ENCODE assay signal across 14 cellular contexts in the genomic region with DNA sequence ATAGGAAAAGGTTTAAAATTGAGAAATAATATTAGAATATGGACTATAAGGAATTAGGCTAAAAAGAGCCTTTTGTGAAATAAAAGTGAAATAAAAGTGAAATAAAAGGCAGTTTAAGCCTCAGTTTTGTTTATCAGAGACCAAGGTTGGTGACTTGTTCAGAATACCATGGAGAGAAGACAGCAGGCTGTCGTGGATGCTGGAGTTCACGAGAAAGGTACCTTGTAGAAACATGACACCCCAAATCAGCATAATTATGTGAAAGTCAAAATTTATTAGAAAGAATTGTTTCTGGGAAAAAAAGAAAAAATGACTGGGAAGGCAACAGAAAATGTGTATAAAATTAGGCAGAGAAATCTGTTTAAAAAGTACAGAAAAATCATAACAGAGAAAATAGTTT. TPM values are rescaled to one million over a fixed set of nuclear protein-coding genes. Genes with fewer than 3 reads are reported as not detected.
DNase-seq lines count a peak whose midpoint lies in the region; ATAC-seq, FAIRE-seq and TF ChIP-seq lines count a peak whose summit lies in the region.
"Had no signal": no experiment of that assay in that cellular context is flagged by ENCODE, and none has a peak within 500 bp of the region (broad histone marks: within the 10 kb centered on the region; RNA-seq: fewer than 3 reads in every experiment).

No MANE protein-coding gene starts in this region.

- peaks cover 26% of the 10 kb centered on the region for H3K4me1 ChIP-seq in A549

- H3K4me2 ChIP-seq in A549 = no peak overlapping the region; the same call in 2 of the 3 replicates

- no peak for TF ChIP-seq CTCF in A549 (IDR thresholded peaks at IDR 0.05)
- no peak for TF ChIP-seq CTCF in fibroblast of pulmonary artery (IDR thresholded peaks at IDR 0.05; ENCODE audit: low read length, missing control alignments)

- H3K4me3 ChIP-seq in A549 (no peak overlapping the region), fibroblast of pulmonary artery (replicated peaks; ENCODE audit: low read depth, low read length) (peak overlapping the region; percentile 38)
- H3K4me3 ChIP-seq: spleen, thyroid gland had no signal

- 91% methylated on average over 2 of the region's 2 CpGs for WGBS in A549 (ENCODE audit: missing lambda C conversion rate)

- peak overlapping the region; percentile 17 to 69 (median 48) for H3K4me3 Mint-ChIP-seq in T-cell

- CTCF ChIA-PET in A549 (lab: Yijun Ruan, JAX) = no interaction called here
- CTCF ChIA-PET in T-cell (lab: Charles Lee) = no interaction called here

- H3K27ac Mint-ChIP-seq in T-cell = peak overlapping the region; percentile 80 to 87
- H3K27ac Mint-ChIP-seq: activated naive CD4-positive, alpha-beta T cell treated with anti-CD3 and anti-CD28 coated beads, Interleukin-2, amount 50 U/mL, for 72 hours had no signal

- no peaks in the 10 kb centered on the region for H3K36me3 Mint-ChIP-seq in T-cell
- H3K36me3 Mint-ChIP-seq: activated naive CD4-positive, alpha-beta T cell treated with anti-CD3 and anti-CD28 coated beads, Interleukin-2, amount 50 U/mL, for 72 hours had no signal

- no peaks in the 10 kb centered on the region for H3K9me3 ChIP-seq in A549
- H3K9me3 ChIP-seq: spleen, thyroid gland had no signal

- DNase-seq in A549 (ENCODE audit: low read depth in 1 of 2, low spot score in 1 of 2) (no peak), GM12891 (ENCODE audit: insufficient read length, low spot score) (no peak), T-cell (no peak), fibroblast of pulmonary artery (ENCODE audit: low read depth) (no peak), posterior vena cava (ENCODE audit: low spot score) (no peak), frontal cortex (ENCODE audit: low spot score in 2 of 2) (no peak), NCI-H345 treated with DMSO at 0.1 percent for 48 hours (lab: John Stamatoyannopoulos, UW; ENCODE audit: unreplicated experiment) (no peak)
- DNase-seq: NCI-H1436, NCI-H510A treated with DMSO at 0.1 percent for 48 hours, occipital lobe, spleen, thyroid gland had no signal

- H3K9me3 Mint-ChIP-seq in T-cell = no peaks in the 10 kb centered on the region
- H3K9me3 Mint-ChIP-seq: activated naive CD4-positive, alpha-beta T cell treated with anti-CD3 and anti-CD28 coated beads, Interleukin-2, amount 50 U/mL, for 72 hours had no signal

- ATAC-seq in A549 (no peak), T-cell (replicated peaks in 1 of 4) (no peak), HG03571 (IDR thresholded peaks at IDR 0.05; ENCODE audit: unreplicated experiment) (no peak)
- ATAC-seq: activated naive CD4-positive, alpha-beta T cell treated with anti-CD3 and anti-CD28 coated beads, Interleukin-2, amount 50 U/mL, for 72 hours had no signal

- TF ChIP-seq RAD21 in A549 (conservative IDR thresholded peaks at IDR 0.05 in 1 of 2, IDR thresholded peaks at IDR 0.05 in 1 of 2) = no peak

- TF ChIP-seq EP300 in A549 (IDR thresholded peaks at IDR 0.05) = no peak

- H3K4me1 Mint-ChIP-seq in T-cell = peaks cover 27 to 36% (median 28%) of the 10 kb centered on the region in 3 donors

- FAIRE-seq in A549 (lab: Jason Lieb, UNC) (no peak), GM12891 (lab: Jason Lieb, UNC) (peak; percentile 62), frontal cortex (lab: Jason Lieb, UNC) (no peak)

- TF ChIP-seq POLR2A in A549 (IDR thresholded peaks at IDR 0.05; ENCODE audit: low read length) (no peak), GM12891 (IDR thresholded peaks at IDR 0.05; ENCODE audit: low read depth, low read length) (no peak)

- peaks cover 0 to 18% of the 10 kb centered on the region in 2 donors for H3K27me3 Mint-ChIP-seq in T-cell

- intact Hi-C loops in posterior vena cava (cut with DNase I) = no loop called here

- peak overlapping the region; percentile 59 to 61 for H3K27ac ChIP-seq in A549

- POLR2A ChIA-PET in A549 (lab: Yijun Ruan, JAX) (no interaction called here), T-cell (lab: Charles Lee) (no interaction called here)

TF ChIP-seq in A549, 52 proteins besides CTCF, POLR2A, EP300 and RAD21:
- TF ChIP-seq MAZ (IDR thresholded peaks at IDR 0.05; ENCODE audit: borderline replicate concordance, low read depth, low read length) (no peak), NPAS2 (CRISPR knock-in tag; IDR thresholded peaks at IDR 0.05; ENCODE audit: borderline replicate concordance) (no peak), GATA3 (IDR thresholded peaks at IDR 0.05; ENCODE audit: borderline replicate concordance) (no peak), HOXB5 (CRISPR knock-in tag; IDR thresholded peaks at IDR 0.05) (no peak), RCOR1 (IDR thresholded peaks at IDR 0.05; ENCODE audit: low read depth, low read length) (no peak), HDAC2 (IDR thresholded peaks at IDR 0.05) (no peak)

TF ChIP-seq in GM12891, 5 proteins besides CTCF, POLR2A, EP300 and RAD21:
- TF ChIP-seq PAX5 (IDR thresholded peaks at IDR 0.05; ENCODE audit: insufficient read depth, low read length, severe bottlenecking) = no peak
- 0 out of 2 replicates have a peak, but pooled peaks have one; percentile 25 for TF ChIP-seq POLR2AphosphoS5 (IDR thresholded peaks at IDR 0.05; ENCODE audit: low read depth, low read length)
TF ChIP-seq in GM12891: peak in this region for 1.

RNA-seq across cellular contexts. Expression of a gene that starts 46.5 kb away (rescaled TPM):
- polyA plus RNA-seq in A549 (2011; rRNA removed) (25.7 and 27.6 TPM in 2 replicates), A549 (2017; fragmentation: RNase III; extraction: RNeasy Plus Mini Kit Qiagen cat#74134 plus additional on column Dnase treatment) (19.1 to 22.3 TPM (median 21.6 TPM) in 3 replicates)
- 11.8 and 16.0 TPM in 2 replicates for polyA plus RNA-seq in A549 (2012; cell fraction: cytosol; rRNA removed)
- 3.3 and 4.0 TPM in 2 replicates for polyA plus RNA-seq in A549 (2012; cell fraction: nucleus; rRNA removed)
- polyA minus RNA-seq in A549 (2011; rRNA and poly(A)+ RNA removed) = 3.9 and 4.2 TPM in 2 replicates
- 13.0 TPM for polyA plus RNA-seq in GM12891 (2012; ENCODE audit: low read depth, missing spikeins)
- total RNA-seq in T-cell (1 to 10 TPM; 4.0 to 8.8 (median 6.1) TPM), posterior vena cava (10 to 100 TPM; 23.0 to 28.8 TPM), frontal cortex (87.6 TPM)
